ENCODE assay signal across 3 cellular contexts in genomic region chr14:103101964-103102688, GRCh38.
A peak's percentile ranks its signal among the peaks of the same experiment; 100 is the strongest.
TF ChIP-seq lines count a peak whose summit lies in the region.

No MANE protein-coding gene starts in this region.

TF ChIP-seq in SK-N-SH, 30 proteins besides CTCF, POLR2A, EP300 and RAD21:
- TF ChIP-seq REST (IDR thresholded peaks at IDR 0.05; ENCODE audit: low read depth, low read length) = 0 out of 2 replicates have a peak, but pooled peaks have one; percentile 55
- no peak for TF ChIP-seq TEAD4 (IDR thresholded peaks at IDR 0.05; ENCODE audit: borderline replicate concordance, insufficient read depth)
TF ChIP-seq in SK-N-SH: peak in this region for 1.

TF ChIP-seq in SK-N-SH treated with all-trans-retinoic acid at 6 μM for 48 hours, 23 proteins besides CTCF, POLR2A, EP300 and RAD21:
- TF ChIP-seq ARNTL (CRISPR knock-in tag; IDR thresholded peaks at IDR 0.05; ENCODE audit: borderline replicate concordance, low read depth) (no peak), CSRNP3 (CRISPR knock-in tag; IDR thresholded peaks at IDR 0.05) (no peak), TCF4 (CRISPR knock-in tag; IDR thresholded peaks at IDR 0.05; ENCODE audit: borderline replicate concordance) (no peak), ZNF8 (CRISPR knock-in tag; IDR thresholded peaks at IDR 0.05) (no peak), ISL1 (CRISPR knock-in tag; IDR thresholded peaks at IDR 0.05) (no peak), BACH2 (CRISPR knock-in tag; IDR thresholded peaks at IDR 0.05; ENCODE audit: borderline replicate concordance) (no peak)
TF ChIP-seq in SK-N-SH treated with all-trans-retinoic acid at 6 μM for 48 hours: peak in this region for 0.

TF ChIP-seq in K562, 482 proteins besides CTCF, POLR2A, EP300 and RAD21:
- TF ChIP-seq ZNF668 (CRISPR knock-in tag; IDR thresholded peaks at IDR 0.05) (no peak), ZBTB33 (CRISPR knock-in tag; IDR thresholded peaks at IDR 0.05) (peak; percentile 93), ZNF431 (CRISPR knock-in tag; IDR thresholded peaks at IDR 0.05) (no peak), ZNF766 (CRISPR knock-in tag; conservative IDR thresholded peaks at IDR 0.05) (no peak), ZBTB40 (IDR thresholded peaks at IDR 0.05) (no peak), ZBTB40 (CRISPR knock-in tag; IDR thresholded peaks at IDR 0.05) (no peak), FOXA3 (CRISPR knock-in tag; conservative IDR thresholded peaks at IDR 0.05 in 1 of 2, IDR thresholded peaks at IDR 0.05 in 1 of 2) (no peak)
